ENCODE assay signal across 9 cellular contexts in the genomic region with DNA sequence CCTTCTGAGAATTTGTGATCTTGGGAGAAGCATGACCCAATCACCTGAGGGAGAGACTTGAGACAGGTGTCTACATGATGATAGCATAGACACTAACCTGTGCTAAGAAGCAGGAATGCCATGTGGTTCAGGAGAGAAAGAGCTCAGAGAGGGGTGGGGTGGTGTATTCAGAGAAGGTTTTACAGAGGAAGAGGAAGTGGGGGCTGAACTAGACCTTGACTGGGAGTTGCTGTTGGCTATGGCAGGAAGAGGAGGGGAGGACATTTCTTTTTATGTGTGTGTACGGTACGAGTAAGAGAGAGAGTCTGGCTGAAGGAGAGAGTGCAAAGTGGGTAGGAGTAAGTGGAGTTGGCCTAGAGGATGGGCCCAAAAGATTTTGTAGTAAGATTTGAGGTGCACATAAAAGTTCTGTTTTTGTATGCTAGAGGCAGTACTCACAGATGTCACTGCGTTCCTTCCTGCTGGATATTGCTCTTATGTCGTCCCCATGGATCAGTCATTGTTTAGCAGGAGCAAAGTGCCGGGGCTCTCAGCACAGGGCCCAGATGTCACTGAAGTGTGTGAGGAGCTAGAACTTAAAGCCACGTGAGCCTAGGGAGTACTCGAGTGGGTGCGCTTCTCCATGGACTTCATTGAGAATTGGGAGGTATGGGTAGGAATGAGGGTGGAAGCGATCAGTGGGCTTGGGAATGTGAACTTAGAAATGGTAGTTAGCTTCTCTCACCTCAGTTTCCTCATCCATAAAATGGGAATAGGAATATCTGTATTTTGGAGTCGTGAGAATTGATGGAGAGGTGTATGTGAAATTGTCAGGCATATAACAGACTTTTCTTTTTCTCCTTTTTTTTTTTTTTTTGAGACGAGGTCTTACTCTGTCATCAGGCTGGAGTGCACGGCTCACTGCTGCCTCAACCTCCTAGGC. TPM values are rescaled to one million over a fixed set of nuclear protein-coding genes. Genes with fewer than 3 reads are reported as not detected.
DNase-seq lines count a peak whose midpoint lies in the region; ATAC-seq and TF ChIP-seq lines count a peak whose summit lies in the region.
"Had no signal": no experiment of that assay in that cellular context is flagged by ENCODE, and none has a peak within 500 bp of the region (broad histone marks: within the 10 kb centered on the region; RNA-seq: fewer than 3 reads in every experiment).

No MANE protein-coding gene starts in this region.

- intact Hi-C loops in right cardiac atrium (cut with DNase I) (no loop called here), upper lobe of right lung (cut with DNase I) (no loop called here)

- peak in 5 of 6 experiments; percentile 8 to 75 (median 68) for DNase-seq in stimulated activated naive CD4-positive, alpha-beta T cell (lab: John Stamatoyannopoulos, UW)
- no peak for DNase-seq in stimulated activated naive CD4-positive, alpha-beta T cell treated with Interleukin-2 at 50 U/mL for 16 hours (lab: John Stamatoyannopoulos, UW)
- no peak for DNase-seq in T-helper 17 cell
- DNase-seq in right cardiac atrium: no peak
- no peak for DNase-seq in upper lobe of right lung
- no peak for DNase-seq in COLO668 (lab: John Stamatoyannopoulos, UW; ENCODE audit: unreplicated experiment)
- no peak for DNase-seq in cerebellar cortex (ENCODE audit: low spot score)
- DNase-seq in NCI-H2227 treated with DMSO at 0.1 percent for 48 hours (lab: John Stamatoyannopoulos, UW): no peak
- DNase-seq: pancreas had no signal

- H3K9me3 ChIP-seq in T-helper 17 cell (ENCODE audit: control insufficient read depth, low read length, poor library complexity, severe bottlenecking): no peaks in the 10 kb centered on the region
- H3K9me3 ChIP-seq in right cardiac atrium (ENCODE audit: control insufficient read depth, low read length): no peaks in the 10 kb centered on the region
- no peaks in the 10 kb centered on the region for H3K9me3 ChIP-seq in upper lobe of right lung
- H3K9me3 ChIP-seq: pancreas had no signal

- H3K4me3 Mint-ChIP-seq in T-helper 17 cell: peak overlapping the region; percentile 94

- H3K36me3 ChIP-seq in upper lobe of right lung: peaks cover 30% of the 10 kb centered on the region
- H3K36me3 ChIP-seq: pancreas had no signal

- no peaks in the 10 kb centered on the region for H3K27me3 Mint-ChIP-seq in T-helper 17 cell

- peaks cover 82% of the 10 kb centered on the region for H3K4me1 Mint-ChIP-seq in T-helper 17 cell

- peak overlapping the region; percentile 93 for H3K27ac Mint-ChIP-seq in T-helper 17 cell

- ATAC-seq in T-helper 17 cell: peak; percentile 52
- ATAC-seq in right cardiac atrium: peak in 1 of 2 donors; percentile 17
- ATAC-seq in upper lobe of right lung: peak; percentile 23

- 68% methylated on average over 12 of the region's 12 CpGs for WGBS in right cardiac atrium

- no peak for TF ChIP-seq CTCF in upper lobe of right lung (IDR thresholded peaks at IDR 0.05)

- H3K4me3 ChIP-seq in right cardiac atrium (ENCODE audit: low read length): no peak overlapping the region
- H3K4me3 ChIP-seq in upper lobe of right lung: no peak overlapping the region
- H3K4me3 ChIP-seq: pancreas had no signal

- peaks cover 21% of the 10 kb centered on the region for H3K36me3 Mint-ChIP-seq in T-helper 17 cell (ENCODE audit: low read depth)

- peak overlapping the region; percentile 90 for H3K27ac ChIP-seq in right cardiac atrium (ENCODE audit: low read length)
- peak overlapping the region; percentile 51 for H3K27ac ChIP-seq in upper lobe of right lung
- H3K27ac ChIP-seq: pancreas had no signal

- H3K4me1 ChIP-seq in right cardiac atrium (ENCODE audit: control insufficient read depth, insufficient read depth, low read length) (peaks cover 39% of the 10 kb centered on the region), upper lobe of right lung (peaks cover 70% of the 10 kb centered on the region)
- H3K4me1 ChIP-seq: pancreas had no signal

- H3K27me3 ChIP-seq in right cardiac atrium (ENCODE audit: control insufficient read depth, insufficient read depth): no peaks in the 10 kb centered on the region
- H3K27me3 ChIP-seq in upper lobe of right lung: no peaks in the 10 kb centered on the region
- H3K27me3 ChIP-seq: pancreas had no signal

RNA-seq across cellular contexts. Expression of a gene that starts 22.1 kb away (rescaled TPM):
- total RNA-seq in T-helper 17 cell: 100 to 1,000 TPM; 148 to 171 TPM
- 10 to 100 TPM; 39.0 to 60.7 (median 51.3) TPM for total RNA-seq in right cardiac atrium
- polyA plus RNA-seq in right cardiac atrium: 25.0 TPM
- 61.9 TPM for total RNA-seq in upper lobe of right lung

RNA-seq across cellular contexts. Expression of a gene that starts 24.3 kb away (rescaled TPM):
- total RNA-seq in T-helper 17 cell: 10 to 100 TPM; 35.3 to 36.0 TPM
- total RNA-seq in right cardiac atrium: 10 to 100 TPM; 10.9 to 13.4 (median 11.9) TPM
- 7.9 TPM for polyA plus RNA-seq in right cardiac atrium
- 18.8 TPM for total RNA-seq in upper lobe of right lung

RNA-seq across cellular contexts. Expression of a gene that starts 24.4 kb away (rescaled TPM):
- total RNA-seq in T-helper 17 cell (10 to 100 TPM; 55.2 to 59.4 TPM), right cardiac atrium (10 to 100 TPM; 20.8 to 34.7 (median 32.2) TPM), upper lobe of right lung (30.0 TPM)
- 34.5 TPM for polyA plus RNA-seq in right cardiac atrium

RNA-seq across cellular contexts. Expression of a gene that starts 41.2 kb away (rescaled TPM):
- 1 to 10 TPM; 6.6 to 7.4 TPM for total RNA-seq in T-helper 17 cell
- 10 to 100 TPM; 20.2 to 30.8 (median 28.7) TPM for total RNA-seq in right cardiac atrium
- 18.2 TPM for polyA plus RNA-seq in right cardiac atrium
- total RNA-seq in upper lobe of right lung: 30.4 TPM

RNA-seq across cellular contexts. Expression of a gene that starts 50.5 kb away (rescaled TPM):
- under 1 TPM; 0.10 to 0.16 TPM for total RNA-seq in T-helper 17 cell
- under 1 TPM; 0.14 to 0.59 (median 0.36) TPM for total RNA-seq in right cardiac atrium
- polyA plus RNA-seq in right cardiac atrium: 0.16 TPM
- total RNA-seq in upper lobe of right lung: 61.0 TPM

Comparison
In these comparisons a context has a peak if more than half of its experiments do, and no peak if none do; other contexts are left out.
1. DNase-seq: peak in stimulated activated naive CD4-positive, alpha-beta T cell (5 of 6); none in stimulated activated naive CD4-positive, alpha-beta T cell treated with Interleukin-2 at 50 U/mL for 16 hours (single experiment), T-helper 17 cell (0 of 3), right cardiac atrium (0 of 3), upper lobe of right lung (single experiment), COLO668 (single experiment), cerebellar cortex (single experiment) and NCI-H2227 treated with DMSO at 0.1 percent for 48 hours (single experiment).